Comparison of ENCODE assay signal across 1 cellular context in the genomic region with DNA sequence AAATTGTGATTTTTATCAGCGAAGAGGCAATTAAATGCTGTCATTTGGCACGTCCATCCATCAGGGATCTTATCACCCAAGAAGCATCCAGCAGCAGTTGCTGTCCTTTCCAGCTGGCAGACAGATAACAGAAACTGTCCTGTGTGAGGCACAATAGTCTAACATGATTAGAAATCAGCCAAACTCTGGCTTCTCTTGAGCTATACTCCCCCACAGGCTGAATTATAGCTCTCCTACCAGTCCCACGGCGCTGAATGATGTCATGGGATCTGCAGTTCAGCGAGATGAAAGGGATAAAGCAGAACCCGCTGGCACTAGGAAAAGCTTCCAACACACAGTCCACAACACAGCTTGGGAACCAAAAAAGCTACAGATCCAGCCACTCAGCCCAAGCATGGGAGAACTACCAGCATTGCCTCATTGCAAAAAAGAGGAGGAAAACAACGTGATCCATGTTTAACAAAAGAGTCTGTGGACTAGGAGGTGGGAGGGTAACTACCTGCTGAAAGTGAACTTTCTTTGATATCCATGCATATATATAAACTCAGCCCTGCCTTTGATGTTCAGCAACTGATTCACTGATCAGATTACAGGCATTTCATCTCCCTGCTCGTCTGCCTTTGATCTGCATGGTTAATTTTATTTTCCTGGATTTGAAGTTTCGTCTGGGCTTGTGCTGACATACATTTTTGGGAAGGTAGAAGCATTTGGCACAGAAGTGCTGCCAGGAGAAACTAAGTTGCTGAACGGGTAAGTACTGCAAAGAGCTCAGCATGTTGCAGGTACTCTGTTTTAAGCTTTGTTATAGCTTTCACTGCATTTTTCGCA.
TF ChIP-seq lines count a peak whose summit lies in the region.

A gene with protein sequence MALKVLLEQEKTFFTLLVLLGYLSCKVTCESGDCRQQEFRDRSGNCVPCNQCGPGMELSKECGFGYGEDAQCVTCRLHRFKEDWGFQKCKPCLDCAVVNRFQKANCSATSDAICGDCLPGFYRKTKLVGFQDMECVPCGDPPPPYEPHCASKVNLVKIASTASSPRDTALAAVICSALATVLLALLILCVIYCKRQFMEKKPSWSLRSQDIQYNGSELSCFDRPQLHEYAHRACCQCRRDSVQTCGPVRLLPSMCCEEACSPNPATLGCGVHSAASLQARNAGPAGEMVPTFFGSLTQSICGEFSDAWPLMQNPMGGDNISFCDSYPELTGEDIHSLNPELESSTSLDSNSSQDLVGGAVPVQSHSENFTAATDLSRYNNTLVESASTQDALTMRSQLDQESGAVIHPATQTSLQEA (plus strand): TSS at position 314 of the 828 bp plus-strand sequence. CDS start 19,772 bp downstream, outside the sequence.

TF ChIP-seq in HepG2, 621 proteins besides CTCF, POLR2A, EP300 and RAD21 (continued from another document and continues in another):
- TF ChIP-seq HDAC1 (CRISPR knock-in tag; IDR thresholded peaks at IDR 0.05) (peak; percentile 34; the same call in 1 of the 2 replicates), ZNF160 (CRISPR knock-in tag; IDR thresholded peaks at IDR 0.05) (no peak), TAF1 (CRISPR knock-in tag; IDR thresholded peaks at IDR 0.05) (peak; percentile 70), SP5 (CRISPR knock-in tag; IDR thresholded peaks at IDR 0.05; ENCODE audit: borderline replicate concordance, low read depth) (peak; percentile 96), TEAD3 (CRISPR knock-in tag; optimal IDR thresholded peaks at IDR 0.05; ENCODE audit: borderline replicate concordance) (no peak), SOX5 (CRISPR knock-in tag; IDR thresholded peaks at IDR 0.05; ENCODE audit: borderline replicate concordance) (peak; percentile 68; the same call in 1 of the 2 replicates), FOSL2 (CRISPR knock-in tag; IDR thresholded peaks at IDR 0.05) (peak; percentile 55), GABPB1 (CRISPR knock-in tag; IDR thresholded peaks at IDR 0.05) (no peak), ZNF549 (CRISPR knock-in tag; IDR thresholded peaks at IDR 0.05) (no peak), CBX1 (IDR thresholded peaks at IDR 0.05; ENCODE audit: low read depth) (peak; percentile 39), GABPA (IDR thresholded peaks at IDR 0.05; ENCODE audit: low read depth, low read length) (no peak), GABPA (CRISPR knock-in tag; IDR thresholded peaks at IDR 0.05; ENCODE audit: low read depth) (no peak), FOXO1 (CRISPR knock-in tag; IDR thresholded peaks at IDR 0.05) (peak; percentile 12; the same call in 1 of the 2 replicates), ARNTL (CRISPR knock-in tag; IDR thresholded peaks at IDR 0.05) (peak; percentile 71; the same call in 1 of the 2 replicates), CEBPG (CRISPR knock-in tag; IDR thresholded peaks at IDR 0.05) (peak; percentile 80), FOXP1 (IDR thresholded peaks at IDR 0.05) (no peak), FOXP1 (CRISPR knock-in tag; IDR thresholded peaks at IDR 0.05) (peak; percentile 61; the same call in 1 of the 2 replicates), KMT2B (CRISPR knock-in tag; IDR thresholded peaks at IDR 0.05) (peak; percentile 25; the same call in 1 of the 2 replicates), NONO (IDR thresholded peaks at IDR 0.05) (no peak), NONO (CRISPR knock-in tag; conservative IDR thresholded peaks at IDR 0.05) (no peak), ZSCAN31 (CRISPR knock-in tag; IDR thresholded peaks at IDR 0.05; ENCODE audit: low read depth) (0 out of 2 replicates have a peak, but pooled peaks have one; percentile 19), SKI (IDR thresholded peaks at IDR 0.05; ENCODE audit: partially characterized antibody) (peak; percentile 18), ZNF768 (CRISPR knock-in tag; IDR thresholded peaks at IDR 0.05) (no peak), KMT2A (CRISPR knock-in tag; IDR thresholded peaks at IDR 0.05) (no peak; the same call in 1 of the 2 replicates), NR2F6 (IDR thresholded peaks at IDR 0.05) (peak; percentile 57; the same call in 1 of the 2 replicates), NR2F6 (CRISPR knock-in tag; IDR thresholded peaks at IDR 0.05) (peak; percentile 60)
- TF ChIP-seq, protein P1, sequence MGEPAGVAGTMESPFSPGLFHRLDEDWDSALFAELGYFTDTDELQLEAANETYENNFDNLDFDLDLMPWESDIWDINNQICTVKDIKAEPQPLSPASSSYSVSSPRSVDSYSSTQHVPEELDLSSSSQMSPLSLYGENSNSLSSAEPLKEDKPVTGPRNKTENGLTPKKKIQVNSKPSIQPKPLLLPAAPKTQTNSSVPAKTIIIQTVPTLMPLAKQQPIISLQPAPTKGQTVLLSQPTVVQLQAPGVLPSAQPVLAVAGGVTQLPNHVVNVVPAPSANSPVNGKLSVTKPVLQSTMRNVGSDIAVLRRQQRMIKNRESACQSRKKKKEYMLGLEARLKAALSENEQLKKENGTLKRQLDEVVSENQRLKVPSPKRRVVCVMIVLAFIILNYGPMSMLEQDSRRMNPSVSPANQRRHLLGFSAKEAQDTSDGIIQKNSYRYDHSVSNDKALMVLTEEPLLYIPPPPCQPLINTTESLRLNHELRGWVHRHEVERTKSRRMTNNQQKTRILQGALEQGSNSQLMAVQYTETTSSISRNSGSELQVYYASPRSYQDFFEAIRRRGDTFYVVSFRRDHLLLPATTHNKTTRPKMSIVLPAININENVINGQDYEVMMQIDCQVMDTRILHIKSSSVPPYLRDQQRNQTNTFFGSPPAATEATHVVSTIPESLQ (CRISPR knock-in tag; conservative IDR thresholded peaks at IDR 0.05): no peak
- TF ChIP-seq, protein P2, sequence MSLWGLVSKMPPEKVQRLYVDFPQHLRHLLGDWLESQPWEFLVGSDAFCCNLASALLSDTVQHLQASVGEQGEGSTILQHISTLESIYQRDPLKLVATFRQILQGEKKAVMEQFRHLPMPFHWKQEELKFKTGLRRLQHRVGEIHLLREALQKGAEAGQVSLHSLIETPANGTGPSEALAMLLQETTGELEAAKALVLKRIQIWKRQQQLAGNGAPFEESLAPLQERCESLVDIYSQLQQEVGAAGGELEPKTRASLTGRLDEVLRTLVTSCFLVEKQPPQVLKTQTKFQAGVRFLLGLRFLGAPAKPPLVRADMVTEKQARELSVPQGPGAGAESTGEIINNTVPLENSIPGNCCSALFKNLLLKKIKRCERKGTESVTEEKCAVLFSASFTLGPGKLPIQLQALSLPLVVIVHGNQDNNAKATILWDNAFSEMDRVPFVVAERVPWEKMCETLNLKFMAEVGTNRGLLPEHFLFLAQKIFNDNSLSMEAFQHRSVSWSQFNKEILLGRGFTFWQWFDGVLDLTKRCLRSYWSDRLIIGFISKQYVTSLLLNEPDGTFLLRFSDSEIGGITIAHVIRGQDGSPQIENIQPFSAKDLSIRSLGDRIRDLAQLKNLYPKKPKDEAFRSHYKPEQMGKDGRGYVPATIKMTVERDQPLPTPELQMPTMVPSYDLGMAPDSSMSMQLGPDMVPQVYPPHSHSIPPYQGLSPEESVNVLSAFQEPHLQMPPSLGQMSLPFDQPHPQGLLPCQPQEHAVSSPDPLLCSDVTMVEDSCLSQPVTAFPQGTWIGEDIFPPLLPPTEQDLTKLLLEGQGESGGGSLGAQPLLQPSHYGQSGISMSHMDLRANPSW (CRISPR knock-in tag; IDR thresholded peaks at IDR 0.05; ENCODE audit: borderline replicate concordance): 0 out of 2 replicates have a peak, but pooled peaks have one; percentile 54
- TF ChIP-seq, protein P3, sequence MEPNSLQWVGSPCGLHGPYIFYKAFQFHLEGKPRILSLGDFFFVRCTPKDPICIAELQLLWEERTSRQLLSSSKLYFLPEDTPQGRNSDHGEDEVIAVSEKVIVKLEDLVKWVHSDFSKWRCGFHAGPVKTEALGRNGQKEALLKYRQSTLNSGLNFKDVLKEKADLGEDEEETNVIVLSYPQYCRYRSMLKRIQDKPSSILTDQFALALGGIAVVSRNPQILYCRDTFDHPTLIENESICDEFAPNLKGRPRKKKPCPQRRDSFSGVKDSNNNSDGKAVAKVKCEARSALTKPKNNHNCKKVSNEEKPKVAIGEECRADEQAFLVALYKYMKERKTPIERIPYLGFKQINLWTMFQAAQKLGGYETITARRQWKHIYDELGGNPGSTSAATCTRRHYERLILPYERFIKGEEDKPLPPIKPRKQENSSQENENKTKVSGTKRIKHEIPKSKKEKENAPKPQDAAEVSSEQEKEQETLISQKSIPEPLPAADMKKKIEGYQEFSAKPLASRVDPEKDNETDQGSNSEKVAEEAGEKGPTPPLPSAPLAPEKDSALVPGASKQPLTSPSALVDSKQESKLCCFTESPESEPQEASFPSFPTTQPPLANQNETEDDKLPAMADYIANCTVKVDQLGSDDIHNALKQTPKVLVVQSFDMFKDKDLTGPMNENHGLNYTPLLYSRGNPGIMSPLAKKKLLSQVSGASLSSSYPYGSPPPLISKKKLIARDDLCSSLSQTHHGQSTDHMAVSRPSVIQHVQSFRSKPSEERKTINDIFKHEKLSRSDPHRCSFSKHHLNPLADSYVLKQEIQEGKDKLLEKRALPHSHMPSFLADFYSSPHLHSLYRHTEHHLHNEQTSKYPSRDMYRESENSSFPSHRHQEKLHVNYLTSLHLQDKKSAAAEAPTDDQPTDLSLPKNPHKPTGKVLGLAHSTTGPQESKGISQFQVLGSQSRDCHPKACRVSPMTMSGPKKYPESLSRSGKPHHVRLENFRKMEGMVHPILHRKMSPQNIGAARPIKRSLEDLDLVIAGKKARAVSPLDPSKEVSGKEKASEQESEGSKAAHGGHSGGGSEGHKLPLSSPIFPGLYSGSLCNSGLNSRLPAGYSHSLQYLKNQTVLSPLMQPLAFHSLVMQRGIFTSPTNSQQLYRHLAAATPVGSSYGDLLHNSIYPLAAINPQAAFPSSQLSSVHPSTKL (CRISPR knock-in tag; IDR thresholded peaks at IDR 0.05): peak; percentile 69
- TF ChIP-seq, protein P4, sequence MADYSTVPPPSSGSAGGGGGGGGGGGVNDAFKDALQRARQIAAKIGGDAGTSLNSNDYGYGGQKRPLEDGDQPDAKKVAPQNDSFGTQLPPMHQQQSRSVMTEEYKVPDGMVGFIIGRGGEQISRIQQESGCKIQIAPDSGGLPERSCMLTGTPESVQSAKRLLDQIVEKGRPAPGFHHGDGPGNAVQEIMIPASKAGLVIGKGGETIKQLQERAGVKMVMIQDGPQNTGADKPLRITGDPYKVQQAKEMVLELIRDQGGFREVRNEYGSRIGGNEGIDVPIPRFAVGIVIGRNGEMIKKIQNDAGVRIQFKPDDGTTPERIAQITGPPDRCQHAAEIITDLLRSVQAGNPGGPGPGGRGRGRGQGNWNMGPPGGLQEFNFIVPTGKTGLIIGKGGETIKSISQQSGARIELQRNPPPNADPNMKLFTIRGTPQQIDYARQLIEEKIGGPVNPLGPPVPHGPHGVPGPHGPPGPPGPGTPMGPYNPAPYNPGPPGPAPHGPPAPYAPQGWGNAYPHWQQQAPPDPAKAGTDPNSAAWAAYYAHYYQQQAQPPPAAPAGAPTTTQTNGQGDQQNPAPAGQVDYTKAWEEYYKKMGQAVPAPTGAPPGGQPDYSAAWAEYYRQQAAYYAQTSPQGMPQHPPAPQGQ (CRISPR knock-in tag; IDR thresholded peaks at IDR 0.05; ENCODE audit: borderline replicate concordance): no peak
- TF ChIP-seq, protein P5, sequence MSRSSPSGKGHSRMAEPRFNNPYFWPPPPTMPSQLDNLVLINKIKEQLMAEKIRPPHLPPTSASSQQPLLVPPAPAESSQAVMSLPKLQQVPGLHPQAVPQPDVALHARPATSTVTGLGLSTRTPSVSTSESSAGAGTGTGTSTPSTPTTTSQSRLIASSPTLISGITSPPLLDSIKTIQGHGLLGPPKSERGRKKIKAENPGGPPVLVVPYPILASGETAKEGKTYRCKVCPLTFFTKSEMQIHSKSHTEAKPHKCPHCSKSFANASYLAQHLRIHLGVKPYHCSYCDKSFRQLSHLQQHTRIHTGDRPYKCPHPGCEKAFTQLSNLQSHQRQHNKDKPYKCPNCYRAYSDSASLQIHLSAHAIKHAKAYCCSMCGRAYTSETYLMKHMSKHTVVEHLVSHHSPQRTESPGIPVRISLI (CRISPR knock-in tag; IDR thresholded peaks at IDR 0.05; ENCODE audit: borderline replicate concordance): peak; percentile 23; the same call in 1 of the 2 replicates
- TF ChIP-seq, protein P6, sequence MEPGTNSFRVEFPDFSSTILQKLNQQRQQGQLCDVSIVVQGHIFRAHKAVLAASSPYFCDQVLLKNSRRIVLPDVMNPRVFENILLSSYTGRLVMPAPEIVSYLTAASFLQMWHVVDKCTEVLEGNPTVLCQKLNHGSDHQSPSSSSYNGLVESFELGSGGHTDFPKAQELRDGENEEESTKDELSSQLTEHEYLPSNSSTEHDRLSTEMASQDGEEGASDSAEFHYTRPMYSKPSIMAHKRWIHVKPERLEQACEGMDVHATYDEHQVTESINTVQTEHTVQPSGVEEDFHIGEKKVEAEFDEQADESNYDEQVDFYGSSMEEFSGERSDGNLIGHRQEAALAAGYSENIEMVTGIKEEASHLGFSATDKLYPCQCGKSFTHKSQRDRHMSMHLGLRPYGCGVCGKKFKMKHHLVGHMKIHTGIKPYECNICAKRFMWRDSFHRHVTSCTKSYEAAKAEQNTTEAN (CRISPR knock-in tag; conservative IDR thresholded peaks at IDR 0.05): peak; percentile 74; the same call in 1 of the 2 replicates
- TF ChIP-seq, protein P7, sequence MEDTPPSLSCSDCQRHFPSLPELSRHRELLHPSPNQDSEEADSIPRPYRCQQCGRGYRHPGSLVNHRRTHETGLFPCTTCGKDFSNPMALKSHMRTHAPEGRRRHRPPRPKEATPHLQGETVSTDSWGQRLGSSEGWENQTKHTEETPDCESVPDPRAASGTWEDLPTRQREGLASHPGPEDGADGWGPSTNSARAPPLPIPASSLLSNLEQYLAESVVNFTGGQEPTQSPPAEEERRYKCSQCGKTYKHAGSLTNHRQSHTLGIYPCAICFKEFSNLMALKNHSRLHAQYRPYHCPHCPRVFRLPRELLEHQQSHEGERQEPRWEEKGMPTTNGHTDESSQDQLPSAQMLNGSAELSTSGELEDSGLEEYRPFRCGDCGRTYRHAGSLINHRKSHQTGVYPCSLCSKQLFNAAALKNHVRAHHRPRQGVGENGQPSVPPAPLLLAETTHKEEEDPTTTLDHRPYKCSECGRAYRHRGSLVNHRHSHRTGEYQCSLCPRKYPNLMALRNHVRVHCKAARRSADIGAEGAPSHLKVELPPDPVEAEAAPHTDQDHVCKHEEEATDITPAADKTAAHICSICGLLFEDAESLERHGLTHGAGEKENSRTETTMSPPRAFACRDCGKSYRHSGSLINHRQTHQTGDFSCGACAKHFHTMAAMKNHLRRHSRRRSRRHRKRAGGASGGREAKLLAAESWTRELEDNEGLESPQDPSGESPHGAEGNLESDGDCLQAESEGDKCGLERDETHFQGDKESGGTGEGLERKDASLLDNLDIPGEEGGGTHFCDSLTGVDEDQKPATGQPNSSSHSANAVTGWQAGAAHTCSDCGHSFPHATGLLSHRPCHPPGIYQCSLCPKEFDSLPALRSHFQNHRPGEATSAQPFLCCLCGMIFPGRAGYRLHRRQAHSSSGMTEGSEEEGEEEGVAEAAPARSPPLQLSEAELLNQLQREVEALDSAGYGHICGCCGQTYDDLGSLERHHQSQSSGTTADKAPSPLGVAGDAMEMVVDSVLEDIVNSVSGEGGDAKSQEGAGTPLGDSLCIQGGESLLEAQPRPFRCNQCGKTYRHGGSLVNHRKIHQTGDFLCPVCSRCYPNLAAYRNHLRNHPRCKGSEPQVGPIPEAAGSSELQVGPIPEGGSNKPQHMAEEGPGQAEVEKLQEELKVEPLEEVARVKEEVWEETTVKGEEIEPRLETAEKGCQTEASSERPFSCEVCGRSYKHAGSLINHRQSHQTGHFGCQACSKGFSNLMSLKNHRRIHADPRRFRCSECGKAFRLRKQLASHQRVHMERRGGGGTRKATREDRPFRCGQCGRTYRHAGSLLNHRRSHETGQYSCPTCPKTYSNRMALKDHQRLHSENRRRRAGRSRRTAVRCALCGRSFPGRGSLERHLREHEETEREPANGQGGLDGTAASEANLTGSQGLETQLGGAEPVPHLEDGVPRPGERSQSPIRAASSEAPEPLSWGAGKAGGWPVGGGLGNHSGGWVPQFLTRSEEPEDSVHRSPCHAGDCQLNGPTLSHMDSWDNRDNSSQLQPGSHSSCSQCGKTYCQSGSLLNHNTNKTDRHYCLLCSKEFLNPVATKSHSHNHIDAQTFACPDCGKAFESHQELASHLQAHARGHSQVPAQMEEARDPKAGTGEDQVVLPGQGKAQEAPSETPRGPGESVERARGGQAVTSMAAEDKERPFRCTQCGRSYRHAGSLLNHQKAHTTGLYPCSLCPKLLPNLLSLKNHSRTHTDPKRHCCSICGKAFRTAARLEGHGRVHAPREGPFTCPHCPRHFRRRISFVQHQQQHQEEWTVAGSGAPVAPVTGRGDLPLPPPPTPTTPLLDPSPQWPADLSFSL (CRISPR knock-in tag; IDR thresholded peaks at IDR 0.05): peak; percentile 39; the same call in 1 of the 2 replicates
